Comparison of ENCODE assay signal across 18 cellular contexts in genomic region chrX:74389016-74389415, GRCh38.
"Had no signal": no experiment of that assay in that cellular context is flagged by ENCODE, and none has a peak within 500 bp of the region (broad histone marks: within the 10 kb centered on the region; RNA-seq: fewer than 3 reads in every experiment).

No MANE protein-coding gene starts in this region.

- H3K4me1 ChIP-seq: heart left ventricle, pancreas, stomach had no signal

- H3K9me3 ChIP-seq: heart left ventricle, pancreas had no signal

- H3K4me3 Mint-ChIP-seq: naive B cell, nephron had no signal

- H3K27me3 Mint-ChIP-seq: progenitor cell of endocrine pancreas had no signal

- H3K4me1 Mint-ChIP-seq: naive B cell, nephron had no signal

- DNase-seq: effector memory CD4-positive, alpha-beta T cell; heart left ventricle; hippocampal formation; left colon; left ventricle myocardium superior; mesendoderm; naive B cell; occipital lobe; pancreas; right cardiac atrium; small intestine; stimulated activated CD4-positive, alpha-beta T cell treated with anti-CD3 and anti-CD28 coated beads, Interleukin-12 subunit alpha, Interleukin-12 subunit beta, amount 100 ng/mL, for 4 hours; stimulated activated naive CD4-positive, alpha-beta T cell; stomach had no signal

- H3K36me3 ChIP-seq: heart left ventricle, pancreas, stomach had no signal

- H3K36me3 Mint-ChIP-seq: naive B cell had no signal

- ATAC-seq: esophagus mucosa, heart left ventricle, left colon, left ventricle myocardium superior, pancreas, right cardiac atrium had no signal

- H3K27ac Mint-ChIP-seq: naive B cell, nephron, progenitor cell of endocrine pancreas had no signal

- H3K27ac ChIP-seq: heart left ventricle, pancreas, stomach had no signal

- H3K4me3 ChIP-seq: heart left ventricle, lung, pancreas, stomach had no signal

- H3K27me3 ChIP-seq: stomach had no signal

- H3K9me3 Mint-ChIP-seq: naive B cell had no signal
